In the genomic region with DNA sequence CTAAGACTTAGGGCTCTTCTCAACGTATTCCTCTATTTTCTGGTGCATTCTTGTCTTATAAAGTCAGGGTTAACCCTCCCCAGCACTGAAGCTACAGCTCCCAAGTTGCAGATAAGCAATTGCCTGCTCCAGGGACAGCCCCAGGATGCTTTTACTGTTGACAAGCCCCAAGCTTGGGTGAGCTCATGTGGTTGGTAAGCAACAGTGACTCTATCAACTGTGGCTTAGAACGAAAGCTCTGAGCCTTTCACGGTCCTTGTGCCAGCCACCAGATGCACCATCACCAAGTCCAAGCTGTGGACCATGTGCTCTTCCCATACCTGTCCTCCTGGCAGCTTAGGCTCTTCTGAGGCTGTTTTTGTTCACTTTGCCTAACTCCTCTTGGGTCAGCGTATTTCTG, we compare ENCODE assay signal across 14 cellular contexts. TPM values are rescaled to one million over a fixed set of nuclear protein-coding genes. Genes with fewer than 3 reads are reported as not detected.
DNase-seq lines count a peak whose midpoint lies in the region; ATAC-seq and TF ChIP-seq lines count a peak whose summit lies in the region.
"Had no signal": no experiment of that assay in that cellular context is flagged by ENCODE, and none has a peak within 500 bp of the region (broad histone marks: within the 10 kb centered on the region; RNA-seq: fewer than 3 reads in every experiment).

No MANE protein-coding gene starts in this region.

- peaks cover 44% of the 10 kb centered on the region for H3K4me1 Mint-ChIP-seq in MCF 10A (ENCODE audit: insufficient read depth, unreplicated experiment)
- peaks cover 56% of the 10 kb centered on the region for H3K4me1 Mint-ChIP-seq in stimulated activated memory B cell treated with anti-CD40 and anti-IgM and Interleukin-4, amounts not matched to agents 10 μg/mL and 1 μg/mL and 100 μg/mL, for 72 hours

- BruUV-seq in MCF 10A (replicated peaks; lab: Mats Ljungman, UMichigan) (no TSS peak), mammary epithelial cell (replicated peaks; lab: Mats Ljungman, UMichigan) (no TSS peak)

- H3K9me3 ChIP-seq in mammary epithelial cell (replicated peaks; ENCODE audit: insufficient read depth, low read length): no peaks in the 10 kb centered on the region
- H3K9me3 ChIP-seq in breast epithelium: no peaks in the 10 kb centered on the region
- H3K9me3 ChIP-seq: pancreas had no signal

- no peaks in the 10 kb centered on the region for H3K9me3 Mint-ChIP-seq in MCF 10A (ENCODE audit: unreplicated experiment)
- peaks cover 3% of the 10 kb centered on the region for H3K9me3 Mint-ChIP-seq in stimulated activated memory B cell treated with anti-CD40 and anti-IgM and Interleukin-4, amounts not matched to agents 10 μg/mL and 1 μg/mL and 100 μg/mL, for 72 hours
- H3K9me3 Mint-ChIP-seq: T-helper 1 cell treated with Interleukin-12 subunit alpha and Interleukin-12 subunit beta and Interleukin-4 antibody, amounts not matched to agents 30 μg/mL and 1 μg/mL, for 36 hours had no signal

- no peak overlapping the region for H2AFZ ChIP-seq in mammary epithelial cell (ENCODE audit: low read depth, low read length)

- H3K27me3 ChIP-seq in mammary epithelial cell (ENCODE audit: insufficient read depth, low read length): no peaks in the 10 kb centered on the region
- no peaks in the 10 kb centered on the region for H3K27me3 ChIP-seq in breast epithelium
- H3K27me3 ChIP-seq: pancreas had no signal

- TF ChIP-seq CTCF in MCF 10A (IDR thresholded peaks at IDR 0.05; ENCODE audit: unreplicated experiment): no peak
- no peak for TF ChIP-seq CTCF in mammary epithelial cell (conservative IDR thresholded peaks at IDR 0.05 in 1 of 2, IDR thresholded peaks at IDR 0.05 in 1 of 2; ENCODE audit: extremely low read depth in 1 of 2, insufficient read depth in 1 of 2, low read depth in 1 of 2, low read length in 2 of 2)
- TF ChIP-seq CTCF in breast epithelium (IDR thresholded peaks at IDR 0.05): no peak

- H3K36me3 ChIP-seq in mammary epithelial cell (ENCODE audit: insufficient read depth, low read length) (no peaks in the 10 kb centered on the region), breast epithelium (no peaks in the 10 kb centered on the region)
- H3K36me3 ChIP-seq: pancreas had no signal

- dilution Hi-C loops in mammary epithelial cell (cut with HindIII; ENCODE audit: low sequenced_read_pairs): no loop called here

- intact Hi-C loops in MCF 10A (cut with micrococcal nuclease) (no loop called here), mammary epithelial cell (cut with micrococcal nuclease) (no loop called here), breast epithelium (cut with DNase I; ENCODE audit: low total_unique reads) (no loop called here), Right ventricle myocardium inferior (cut with DNase I) (no loop called here)

- H3K4me1 ChIP-seq in mammary epithelial cell (ENCODE audit: insufficient read depth, low read length) (peaks cover 4% of the 10 kb centered on the region), breast epithelium (no peaks in the 10 kb centered on the region)
- H3K4me1 ChIP-seq: pancreas had no signal

- H3K27ac ChIP-seq in mammary epithelial cell (ENCODE audit: insufficient read depth, low read depth, low read length) (no peak overlapping the region), breast epithelium (no peak overlapping the region)
- H3K27ac ChIP-seq: pancreas had no signal

- H3K4me3 ChIP-seq in mammary epithelial cell (replicated peaks in 1 of 3; ENCODE audit: insufficient read depth in 1 of 3, low read depth in 2 of 3, low read length in 3 of 3) (no peak overlapping the region), breast epithelium (no peak overlapping the region)
- H3K4me3 ChIP-seq: pancreas, smooth muscle cell had no signal

- no peak overlapping the region for H3K9ac ChIP-seq in mammary epithelial cell (ENCODE audit: insufficient read depth, low read length)

- TF ChIP-seq POLR2A in breast epithelium (IDR thresholded peaks at IDR 0.05): no peak

- peaks cover 6% of the 10 kb centered on the region for H3K36me3 Mint-ChIP-seq in MCF 10A (ENCODE audit: insufficient read depth, unreplicated experiment)
- H3K36me3 Mint-ChIP-seq in stimulated activated memory B cell treated with anti-CD40 and anti-IgM and Interleukin-4, amounts not matched to agents 10 μg/mL and 1 μg/mL and 100 μg/mL, for 72 hours: peaks cover 5% of the 10 kb centered on the region

- peak; percentile 54 for ATAC-seq in HG02623 (IDR thresholded peaks at IDR 0.05; ENCODE audit: unreplicated experiment)
- peak; percentile 63 for ATAC-seq in stimulated activated memory B cell treated with anti-CD40 and anti-IgM and Interleukin-4, amounts not matched to agents 10 μg/mL and 1 μg/mL and 100 μg/mL, for 72 hours
- ATAC-seq in Right ventricle myocardium inferior: no peak
- no peak for ATAC-seq in GM19455 (IDR thresholded peaks at IDR 0.05; ENCODE audit: unreplicated experiment)
- ATAC-seq: pancreas had no signal

- CTCF ChIA-PET in MCF 10A (lab: Yijun Ruan, JAX): interaction anchor here (0.6 to 2.3 kb wide), 6 partner anchors 9 to 275 kb away, joined by 3 to 19 read pairs (median 6); no protein-coding TSS in a partner anchor
- CTCF ChIA-PET in mammary epithelial cell (lab: Charles Lee; ENCODE audit: low non-redundant PET): no interaction called here

- POLR2A ChIA-PET in MCF 10A (lab: Yijun Ruan, JAX): interaction anchor here (0.9 to 1.3 kb wide), 7 partner anchors 10 to 195 kb away, joined by 3 to 9 read pairs (median 4); a partner anchor contains a TSS

- in situ Hi-C loops in mammary epithelial cell (cut with MboI; ENCODE audit: low sequenced_read_pairs in 2 of 2): no loop called here

- H3K27ac Mint-ChIP-seq in MCF 10A (ENCODE audit: low read depth, unreplicated experiment): peak overlapping the region; percentile 29
- H3K27ac Mint-ChIP-seq in stimulated activated memory B cell treated with anti-CD40 and anti-IgM and Interleukin-4, amounts not matched to agents 10 μg/mL and 1 μg/mL and 100 μg/mL, for 72 hours: peak overlapping the region; percentile 60
- H3K27ac Mint-ChIP-seq: T-helper 1 cell treated with Interleukin-12 subunit alpha and Interleukin-12 subunit beta and Interleukin-4 antibody, amounts not matched to agents 30 μg/mL and 1 μg/mL, for 36 hours had no signal

- 89% methylated on average over 4 of the region's 4 CpGs for WGBS in mammary epithelial cell (ENCODE audit: low coverage, missing lambda C conversion rate)

- H3K4me2 ChIP-seq in mammary epithelial cell (ENCODE audit: insufficient read depth, low read depth, low read length): no peak overlapping the region
- H3K4me2 ChIP-seq: smooth muscle cell had no signal

- peaks cover 69% of the 10 kb centered on the region for H3K79me2 ChIP-seq in mammary epithelial cell (ENCODE audit: insufficient read depth, low read length)

- H4K20me1 ChIP-seq in mammary epithelial cell (ENCODE audit: insufficient read depth, low read length): no peaks in the 10 kb centered on the region

- no peak overlapping the region for H3K4me3 Mint-ChIP-seq in MCF 10A (ENCODE audit: unreplicated experiment)
- no peak overlapping the region for H3K4me3 Mint-ChIP-seq in stimulated activated memory B cell treated with anti-CD40 and anti-IgM and Interleukin-4, amounts not matched to agents 10 μg/mL and 1 μg/mL and 100 μg/mL, for 72 hours
- H3K4me3 Mint-ChIP-seq: T-helper 1 cell treated with Interleukin-12 subunit alpha and Interleukin-12 subunit beta and Interleukin-4 antibody, amounts not matched to agents 30 μg/mL and 1 μg/mL, for 36 hours had no signal

- no peaks in the 10 kb centered on the region for H3K27me3 Mint-ChIP-seq in MCF 10A (ENCODE audit: insufficient read depth, unreplicated experiment)
- H3K27me3 Mint-ChIP-seq in stimulated activated memory B cell treated with anti-CD40 and anti-IgM and Interleukin-4, amounts not matched to agents 10 μg/mL and 1 μg/mL and 100 μg/mL, for 72 hours: no peaks in the 10 kb centered on the region

- DNase-seq in MCF 10A (ENCODE audit: unreplicated experiment): no peak
- no peak for DNase-seq in mammary epithelial cell
- peak; percentile 32 for DNase-seq in M059J (ENCODE audit: low read depth)
- no peak for DNase-seq in breast epithelium (ENCODE audit: low spot score in 2 of 2)
- DNase-seq in Right ventricle myocardium inferior (ENCODE audit: missing footprints): no peak
- DNase-seq: amygdala, NCI-H1694 treated with DMSO at 0.1 percent for 48 hours, NCI-H69, pancreas had no signal

RNA-seq across cellular contexts. Expression of a gene that starts 13.5 kb away (rescaled TPM):
- total RNA-seq in MCF 10A (2022): 6.9 and 9.5 TPM in 2 replicates
- 10 to 100 TPM in 1 of 2 donors, 1 to 10 TPM in 1; 4.8 to 14.8 TPM for total RNA-seq in mammary epithelial cell
- 9.5 TPM for polyA plus RNA-seq in mammary epithelial cell
- polyA minus RNA-seq in mammary epithelial cell: 14.4 TPM
- 6.6 and 8.0 TPM in 2 replicates for total RNA-seq in M059J (2014; rRNA removed; shearing (Covaris generic))
- total RNA-seq in breast epithelium: 10 to 100 TPM in 2 of 3 donors, 1 to 10 TPM in 1; 9.5 to 41.3 (median 26.4) TPM
- total RNA-seq in Right ventricle myocardium inferior: 5.5 TPM

Comparison
In these comparisons a context has a peak if more than half of its experiments do, and no peak if none do; other contexts are left out.
1. ATAC-seq: peak in HG02623 (single experiment) and stimulated activated memory B cell treated with anti-CD40 and anti-IgM and Interleukin-4, amounts not matched to agents 10 μg/mL and 1 μg/mL and 100 μg/mL, for 72 hours (single experiment); none in Right ventricle myocardium inferior (single experiment) and GM19455 (single experiment).